ENCODE assay signal across 8 cellular contexts in genomic region chr5:52771343-52772039, GRCh38. TPM values are rescaled to one million over a fixed set of nuclear protein-coding genes. Genes with fewer than 3 reads are reported as not detected.
A peak's percentile ranks its signal among the peaks of the same experiment; 100 is the strongest.
DNase-seq lines count a peak whose midpoint lies in the region; ATAC-seq and TF ChIP-seq lines count a peak whose summit lies in the region.

No MANE protein-coding gene starts in this region.

- intact Hi-C loops in mammary epithelial cell (cut with micrococcal nuclease), result no loop called here

- ATAC-seq in GM18502 (IDR thresholded peaks at IDR 0.05; ENCODE audit: poor library complexity, unreplicated experiment), result peak; percentile 95
- ATAC-seq in GM21515 (IDR thresholded peaks at IDR 0.05; ENCODE audit: unreplicated experiment), result peak; percentile 93
- ATAC-seq in HG03439 (IDR thresholded peaks at IDR 0.05; ENCODE audit: unreplicated experiment), result peak; percentile 97
- peak; percentile 84 for ATAC-seq in activated naive CD8-positive, alpha-beta T cell treated with anti-CD3 and anti-CD28 coated beads, Interleukin-2, amount 10 ng/mL, durations not matched to agents 7 days and 5 days (ENCODE audit: low read depth)

- BruUV-seq in mammary epithelial cell (replicated peaks; lab: Mats Ljungman, UMichigan), result no TSS peak

- TF ChIP-seq CTCF in mammary epithelial cell (conservative IDR thresholded peaks at IDR 0.05 in 1 of 2, IDR thresholded peaks at IDR 0.05 in 1 of 2; ENCODE audit: extremely low read depth in 1 of 2, insufficient read depth in 1 of 2, low read depth in 1 of 2, low read length in 2 of 2), result no peak
- TF ChIP-seq CTCF in right atrium auricular region (IDR thresholded peaks at IDR 0.05), result no peak

- no peak overlapping the region for H3K9ac ChIP-seq in mammary epithelial cell (ENCODE audit: insufficient read depth, low read length)

- H3K9me3 Mint-ChIP-seq in activated naive CD8-positive, alpha-beta T cell treated with anti-CD3 and anti-CD28 coated beads, Interleukin-2, amount 10 ng/mL, durations not matched to agents 7 days and 5 days, result peaks cover 2% of the 10 kb centered on the region

- 91% methylated on average over 3 of the region's 3 CpGs for WGBS in mammary epithelial cell (ENCODE audit: low coverage, missing lambda C conversion rate)

- peak overlapping the region; percentile 88 for H3K27ac Mint-ChIP-seq in activated naive CD8-positive, alpha-beta T cell treated with anti-CD3 and anti-CD28 coated beads, Interleukin-2, amount 10 ng/mL, durations not matched to agents 7 days and 5 days

- dilution Hi-C loops in mammary epithelial cell (cut with HindIII; ENCODE audit: low sequenced_read_pairs), result no loop called here

- H3K36me3 Mint-ChIP-seq in activated naive CD8-positive, alpha-beta T cell treated with anti-CD3 and anti-CD28 coated beads, Interleukin-2, amount 10 ng/mL, durations not matched to agents 7 days and 5 days, result peaks cover 9% of the 10 kb centered on the region

- POLR2A ChIA-PET in activated naive CD8-positive, alpha-beta T cell treated with anti-CD3 and anti-CD28 coated beads, Interleukin-2, amount 10 ng/mL, durations not matched to agents 7 days and 5 days (lab: Charles Lee), result interaction anchor here (0.7 to 1.3 kb wide), 3 partner anchors 17 to 28 kb away, joined by 3 to 4 read pairs (median 3); no protein-coding TSS in a partner anchor

- H3K36me3 ChIP-seq in mammary epithelial cell (ENCODE audit: insufficient read depth, low read length) (no peaks in the 10 kb centered on the region), right atrium auricular region (no peaks in the 10 kb centered on the region)

- CTCF ChIA-PET in mammary epithelial cell (lab: Charles Lee; ENCODE audit: low non-redundant PET), result no interaction called here

- H3K27me3 ChIP-seq in mammary epithelial cell (ENCODE audit: insufficient read depth, low read length), result no peaks in the 10 kb centered on the region
- no peaks in the 10 kb centered on the region for H3K27me3 ChIP-seq in right atrium auricular region

- in situ Hi-C loops in mammary epithelial cell (cut with MboI; ENCODE audit: low sequenced_read_pairs in 2 of 2), result no loop called here

- DNase-seq in activated naive CD8-positive, alpha-beta T cell treated with anti-CD3 and anti-CD28 coated beads, Interleukin-2, amount 10 ng/mL, durations not matched to agents 7 days and 5 days, result peak; percentile 35
- DNase-seq in mammary epithelial cell, result no peak
- DNase-seq in SKM-1 (lab: John Stamatoyannopoulos, UW; ENCODE audit: unreplicated experiment), result no peak
- no peak for DNase-seq in right atrium auricular region (ENCODE audit: low spot score)
- no peak for DNase-seq in Kasumi-1 (lab: John Stamatoyannopoulos, UW)

- no peaks in the 10 kb centered on the region for H3K79me2 ChIP-seq in mammary epithelial cell (ENCODE audit: insufficient read depth, low read length)

- H3K27ac ChIP-seq in mammary epithelial cell (ENCODE audit: insufficient read depth, low read depth, low read length) (no peak overlapping the region), right atrium auricular region (no peak overlapping the region)

- H3K4me1 ChIP-seq in mammary epithelial cell (ENCODE audit: insufficient read depth, low read length) (no peaks in the 10 kb centered on the region), right atrium auricular region (no peaks in the 10 kb centered on the region)

- H3K27me3 Mint-ChIP-seq in activated naive CD8-positive, alpha-beta T cell treated with anti-CD3 and anti-CD28 coated beads, Interleukin-2, amount 10 ng/mL, durations not matched to agents 7 days and 5 days, result no peaks in the 10 kb centered on the region

- no peak overlapping the region for H3K4me2 ChIP-seq in mammary epithelial cell (ENCODE audit: insufficient read depth, low read depth, low read length)

- H3K9me3 ChIP-seq in mammary epithelial cell (replicated peaks; ENCODE audit: insufficient read depth, low read length) (no peaks in the 10 kb centered on the region), right atrium auricular region (no peaks in the 10 kb centered on the region)

- peak overlapping the region; percentile 68 for H3K4me3 Mint-ChIP-seq in activated naive CD8-positive, alpha-beta T cell treated with anti-CD3 and anti-CD28 coated beads, Interleukin-2, amount 10 ng/mL, durations not matched to agents 7 days and 5 days

- H3K4me3 ChIP-seq in mammary epithelial cell (replicated peaks in 1 of 3; ENCODE audit: insufficient read depth in 1 of 3, low read depth in 2 of 3, low read length in 3 of 3), result no peak overlapping the region
- H3K4me3 ChIP-seq in right atrium auricular region, result no peak overlapping the region

- H3K4me1 Mint-ChIP-seq in activated naive CD8-positive, alpha-beta T cell treated with anti-CD3 and anti-CD28 coated beads, Interleukin-2, amount 10 ng/mL, durations not matched to agents 7 days and 5 days, result peaks cover 60% of the 10 kb centered on the region

- no peaks in the 10 kb centered on the region for H4K20me1 ChIP-seq in mammary epithelial cell (ENCODE audit: insufficient read depth, low read length)

- H2AFZ ChIP-seq in mammary epithelial cell (ENCODE audit: low read depth, low read length), result no peak overlapping the region

RNA-seq across cellular contexts. Expression of gene ITGA1, which starts 16.2 kb away (rescaled TPM):
- total RNA-seq in activated naive CD8-positive, alpha-beta T cell treated with anti-CD3 and anti-CD28 coated beads, Interleukin-2, amount 10 ng/mL, durations not matched to agents 7 days and 5 days, result 10 to 100 TPM; 21.7 to 23.6 TPM
- total RNA-seq in mammary epithelial cell, result 10 to 100 TPM in 1 of 2 donors, 1 to 10 TPM in 1; 2.7 to 14.6 TPM
- polyA plus RNA-seq in mammary epithelial cell, result 3.9 TPM
- polyA minus RNA-seq in mammary epithelial cell, result 3.5 TPM
- total RNA-seq in right atrium auricular region, result 10 to 100 TPM; 13.2 to 26.8 TPM

RNA-seq across cellular contexts. Expression of gene PELO, which starts 16.2 kb away (rescaled TPM):
- 10 to 100 TPM; 24.0 to 24.2 TPM for total RNA-seq in activated naive CD8-positive, alpha-beta T cell treated with anti-CD3 and anti-CD28 coated beads, Interleukin-2, amount 10 ng/mL, durations not matched to agents 7 days and 5 days
- total RNA-seq in mammary epithelial cell, result 10 to 100 TPM; 20.5 to 24.4 TPM
- polyA plus RNA-seq in mammary epithelial cell, result 21.1 TPM
- 25.4 TPM for polyA minus RNA-seq in mammary epithelial cell
- 10 to 100 TPM in 1 of 2 donors, 1 to 10 TPM in 1; 8.5 to 11.8 TPM for total RNA-seq in right atrium auricular region
